In genomic region chr10:93702278-93703001, GRCh38 we compare ENCODE assay signal across 8 cellular contexts. TPM values are rescaled to one million over a fixed set of nuclear protein-coding genes. Genes with fewer than 3 reads are reported as not detected.
DNase-seq lines count a peak whose midpoint lies in the region; ATAC-seq and TF ChIP-seq lines count a peak whose summit lies in the region.

A gene with protein sequence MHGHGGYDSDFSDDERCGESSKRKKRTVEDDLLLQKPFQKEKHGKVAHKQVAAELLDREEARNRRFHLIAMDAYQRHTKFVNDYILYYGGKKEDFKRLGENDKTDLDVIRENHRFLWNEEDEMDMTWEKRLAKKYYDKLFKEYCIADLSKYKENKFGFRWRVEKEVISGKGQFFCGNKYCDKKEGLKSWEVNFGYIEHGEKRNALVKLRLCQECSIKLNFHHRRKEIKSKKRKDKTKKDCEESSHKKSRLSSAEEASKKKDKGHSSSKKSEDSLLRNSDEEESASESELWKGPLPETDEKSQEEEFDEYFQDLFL (minus strand): TSS chr10:93702592. CDS start chr10:93700106, 2,486 bp downstream.

- H3K36me3 Mint-ChIP-seq in activated T-helper 1 cell treated with anti-CD3 and anti-CD28 coated beads, Interleukin-12 subunit alpha, Interleukin-12 subunit beta, Interleukin-2, Interleukin-4 antibody, amounts not matched to agents 30 ng/mL and 10 ng/mL and 1 ng/mL, durations not matched to agents 14 hours and 24 hours and 36 hours (ENCODE audit: low read depth) = peaks cover 10% of the 10 kb centered on the region
- H3K36me3 Mint-ChIP-seq in natural killer cell = no peaks in the 10 kb centered on the region

- peak within 1 kb of the TSS; percentile 70 for H3K27ac ChIP-seq in Karpas-422 (ENCODE audit: low read length)
- peak within 1 kb of the TSS; percentile 73 to 84 (median 78) for H3K27ac ChIP-seq in Peyer's patch

- H3K9ac ChIP-seq in Karpas-422 (ENCODE audit: low read length) = peak within 1 kb of the TSS; percentile 76

- no peaks in the 10 kb centered on the region for H3K9me3 Mint-ChIP-seq in activated T-helper 1 cell treated with anti-CD3 and anti-CD28 coated beads, Interleukin-12 subunit alpha, Interleukin-12 subunit beta, Interleukin-2, Interleukin-4 antibody, amounts not matched to agents 30 ng/mL and 10 ng/mL and 1 ng/mL, durations not matched to agents 14 hours and 24 hours and 36 hours
- H3K9me3 Mint-ChIP-seq in natural killer cell = no peaks in the 10 kb centered on the region

- H3K4me3 ChIP-seq in Karpas-422 (ENCODE audit: low read length) (peak within 1 kb of the TSS; percentile 80), Peyer's patch (peak within 1 kb of the TSS; percentile 57 to 74 (median 74)), fibroblast of pulmonary artery (replicated peaks; ENCODE audit: low read depth, low read length) (peak within 1 kb of the TSS; percentile 78)

- peak; percentile 86 for ATAC-seq in GM21786 (IDR thresholded peaks at IDR 0.05; ENCODE audit: unreplicated experiment)
- peak; percentile 91 to 98 (median 94) for ATAC-seq in natural killer cell

- DNase-seq in Daoy (ENCODE audit: low read depth) (peak; percentile 91), Karpas-422 (peak; percentile 92), Peyer's patch (peak; percentile 89 to 97 (median 95)), fibroblast of pulmonary artery (ENCODE audit: low read depth) (peak; percentile 95), natural killer cell (peak; percentile 89)
- peak; percentile 86 for DNase-seq in activated T-helper 1 cell treated with anti-CD3 and anti-CD28 coated beads, Interleukin-12 subunit alpha, Interleukin-12 subunit beta, Interleukin-2, Interleukin-4 antibody, amounts not matched to agents 30 ng/mL and 10 ng/mL and 1 ng/mL, durations not matched to agents 14 hours and 24 hours and 36 hours (ENCODE audit: low spot score)
- peak; percentile 76 to 92 (median 84) for DNase-seq in stimulated activated naive CD4-positive, alpha-beta T cell (lab: John Stamatoyannopoulos, UW)

- intact Hi-C loops in activated T-helper 1 cell treated with anti-CD3 and anti-CD28 coated beads, Interleukin-12 subunit alpha, Interleukin-12 subunit beta, Interleukin-2, Interleukin-4 antibody, amounts not matched to agents 30 ng/mL and 10 ng/mL and 1 ng/mL, durations not matched to agents 14 hours and 24 hours and 36 hours (cut with micrococcal nuclease) = loop anchor here (1.0 to 10.0 kb wide), 10 partner anchors 114 to 1412 kb away; partner anchors contain the start of genes CEP55, CPEB3, EXOC6 and IDE
- intact Hi-C loops in natural killer cell (cut with micrococcal nuclease) = loop anchor here (2.0 to 5.0 kb wide), 2 partner anchors 205 to 660 kb away; partner anchors contain the start of genes CEP55 and NOC3L

- peak; percentile 34 to 71 for TF ChIP-seq POLR2A in Peyer's patch (IDR thresholded peaks at IDR 0.05)

- H3K79me2 ChIP-seq in Karpas-422 (ENCODE audit: low read length) = peaks cover 28% of the 10 kb centered on the region

- peak within 1 kb of the TSS; percentile 92 for H3K4me2 ChIP-seq in Karpas-422 (ENCODE audit: low read depth, low read length, poor library complexity, severe bottlenecking)

- no peak within 1 kb of the TSS for H3K27ac Mint-ChIP-seq in activated T-helper 1 cell treated with anti-CD3 and anti-CD28 coated beads, Interleukin-12 subunit alpha, Interleukin-12 subunit beta, Interleukin-2, Interleukin-4 antibody, amounts not matched to agents 30 ng/mL and 10 ng/mL and 1 ng/mL, durations not matched to agents 14 hours and 24 hours and 36 hours
- no peak within 1 kb of the TSS for H3K27ac Mint-ChIP-seq in natural killer cell

- H3K4me1 Mint-ChIP-seq in activated T-helper 1 cell treated with anti-CD3 and anti-CD28 coated beads, Interleukin-12 subunit alpha, Interleukin-12 subunit beta, Interleukin-2, Interleukin-4 antibody, amounts not matched to agents 30 ng/mL and 10 ng/mL and 1 ng/mL, durations not matched to agents 14 hours and 24 hours and 36 hours (ENCODE audit: low read depth) = peaks cover 20% of the 10 kb centered on the region
- H3K4me1 Mint-ChIP-seq in natural killer cell = peaks cover 7 to 11% of the 10 kb centered on the region in 2 donors

- H4K20me1 ChIP-seq in Karpas-422 (ENCODE audit: insufficient read depth, low read depth, low read length) = no peaks in the 10 kb centered on the region

- peak within 1 kb of the TSS; percentile 96 for H2AFZ ChIP-seq in Karpas-422 (ENCODE audit: low read length)

- H3K4me3 Mint-ChIP-seq in activated T-helper 1 cell treated with anti-CD3 and anti-CD28 coated beads, Interleukin-12 subunit alpha, Interleukin-12 subunit beta, Interleukin-2, Interleukin-4 antibody, amounts not matched to agents 30 ng/mL and 10 ng/mL and 1 ng/mL, durations not matched to agents 14 hours and 24 hours and 36 hours = no peak within 1 kb of the TSS
- no peak within 1 kb of the TSS for H3K4me3 Mint-ChIP-seq in natural killer cell

- no peaks in the 10 kb centered on the region for H3K9me2 ChIP-seq in Karpas-422 (replicated peaks; ENCODE audit: insufficient read depth, low read length)

- H3K36me3 ChIP-seq in Karpas-422 (ENCODE audit: insufficient read depth, low read length) = 0 out of 2 replicates have a peak, but pooled peaks cover 3% of the 10 kb centered on the region
- peaks cover 0 to 12% (median 0%) of the 10 kb centered on the region in 3 donors for H3K36me3 ChIP-seq in Peyer's patch

- H3K9me3 ChIP-seq in Karpas-422 (ENCODE audit: low read length) = no peaks in the 10 kb centered on the region
- no peaks in the 10 kb centered on the region for H3K9me3 ChIP-seq in Peyer's patch

- no peaks in the 10 kb centered on the region for H3K27me3 ChIP-seq in Karpas-422 (ENCODE audit: low read length)
- H3K27me3 ChIP-seq in Peyer's patch = no peaks in the 10 kb centered on the region

- TF ChIP-seq CTCF in Peyer's patch (IDR thresholded peaks at IDR 0.05) = peak in 5 of 6 experiments; percentile 14 to 85 (median 67)
- peak; percentile 30 for TF ChIP-seq CTCF in fibroblast of pulmonary artery (IDR thresholded peaks at IDR 0.05; ENCODE audit: low read length, missing control alignments)
- TF ChIP-seq CTCF in natural killer cell (IDR thresholded peaks at IDR 0.05) = no peak

- no peaks in the 10 kb centered on the region for H3K27me3 Mint-ChIP-seq in activated T-helper 1 cell treated with anti-CD3 and anti-CD28 coated beads, Interleukin-12 subunit alpha, Interleukin-12 subunit beta, Interleukin-2, Interleukin-4 antibody, amounts not matched to agents 30 ng/mL and 10 ng/mL and 1 ng/mL, durations not matched to agents 14 hours and 24 hours and 36 hours (ENCODE audit: insufficient read depth)
- peaks cover 7 to 9% of the 10 kb centered on the region in 2 donors for H3K27me3 Mint-ChIP-seq in natural killer cell (ENCODE audit: low read depth in 2 of 2)

- peaks cover 21% of the 10 kb centered on the region for H3K4me1 ChIP-seq in Karpas-422 (ENCODE audit: low read length)
- peaks cover 0 to 19% (median 5%) of the 10 kb centered on the region in 4 donors for H3K4me1 ChIP-seq in Peyer's patch

RNA-seq across cellular contexts. Expression of the gene that starts here (rescaled TPM):
- total RNA-seq in Daoy (2014; rRNA removed; shearing (Covaris generic)) = 2.5 and 3.2 TPM in 2 replicates
- 11.6 and 27.6 TPM in 2 replicates for total RNA-seq in Karpas-422 (2014; rRNA removed; shearing (Covaris generic); ENCODE audit: low replicate concordance)
- total RNA-seq in Peyer's patch = 10 to 100 TPM; 10.6 to 20.8 (median 15.4) TPM
- 25.9 and 28.2 TPM in 2 replicates for total RNA-seq in activated T-helper 1 cell treated with anti-CD3 and anti-CD28 coated beads, Interleukin-12 subunit alpha, Interleukin-12 subunit beta, Interleukin-2, Interleukin-4 antibody, amounts not matched to agents 30 ng/mL and 10 ng/mL and 1 ng/mL, durations not matched to agents 14 hours and 24 hours and 36 hours
- total RNA-seq in natural killer cell = 10 to 100 TPM in 2 of 3 donors, 1 to 10 TPM in 1; 8.3 to 18.7 (median 12.9) TPM

Comparison
In these comparisons a context has a peak if more than half of its experiments do, and no peak if none do; other contexts are left out.
1. Peak in every context shown above with its lines: DNase-seq, ATAC-seq, H3K4me3 ChIP-seq and H3K27ac ChIP-seq.